8 cellular contexts compared by ENCODE assay signal in genomic region chr1:10694633-10695627, GRCh38.
A peak's percentile ranks its signal among the peaks of the same experiment; 100 is the strongest.
DNase-seq lines count a peak whose midpoint lies in the region; ATAC-seq, FAIRE-seq and TF ChIP-seq lines count a peak whose summit lies in the region.

No MANE protein-coding gene starts in this region.

- no peak for TF ChIP-seq CTCF in GM10266 (IDR thresholded peaks at IDR 0.05; ENCODE audit: control insufficient read depth, insufficient read depth, low read depth, missing control alignments)

- WGBS in small intestine, 3 donors: 3 to 7% (median 6%) methylated on average over 38 to 126 of the region's 126 CpGs

- no peak for FAIRE-seq in small intestine (lab: Jason Lieb, UNC)

- H3K36me3 ChIP-seq in small intestine (ENCODE audit: control insufficient read depth in 2 of 2, insufficient read depth in 2 of 2, low read length in 2 of 2): no peaks in the 10 kb centered on the region

- H3K4me1 ChIP-seq in small intestine (ENCODE audit: control insufficient read depth in 2 of 2, insufficient read depth in 1 of 2, low read depth in 1 of 2, low read length in 1 of 2): peaks cover 0 to 14% of the 10 kb centered on the region in 2 donors

- no peaks in the 10 kb centered on the region for H3K9me3 ChIP-seq in small intestine (ENCODE audit: control insufficient read depth, low read depth)

- H3K27ac ChIP-seq in caudate nucleus (ENCODE audit: low read depth, low read length) (peak overlapping the region; percentile 26), small intestine (ENCODE audit: low read depth in 1 of 2, low read length in 1 of 2) (peak overlapping the region; percentile 84 to 85)

- DNase-seq in GM10266 (ENCODE audit: extremely low spot score) (peak; percentile 98), NCI-H2196 treated with DMSO at 0.1 percent for 48 hours (lab: John Stamatoyannopoulos, UW; ENCODE audit: unreplicated experiment) (peak; percentile 87), caudate nucleus (lab: John Stamatoyannopoulos, UW) (peak in 56 of 61 donors; percentile 7 to 80 (median 56)), inferior parietal cortex (ENCODE audit: extremely low spot score) (peak; percentile 59), small intestine (peak; percentile 90), OCI-M2 (lab: John Stamatoyannopoulos, UW; ENCODE audit: unreplicated experiment) (no peak)
- DNase-seq in activated CD4-positive, CD25-positive, alpha-beta regulatory T cell treated with anti-CD3 and anti-CD28 coated beads, Interleukin-2, amount 50 U/mL, for 16 hours (ENCODE audit: low read depth, low spot score): peak; percentile 57

- peak overlapping the region; percentile 84 to 90 for H3K4me3 ChIP-seq in small intestine (ENCODE audit: low read depth in 1 of 2, low read length in 2 of 2)

- peak; percentile 39 for ATAC-seq in HG03025 (IDR thresholded peaks at IDR 0.05; ENCODE audit: low FRiP score, unreplicated experiment)

- no peaks in the 10 kb centered on the region for H3K27me3 ChIP-seq in small intestine (ENCODE audit: control insufficient read depth in 2 of 2, insufficient read depth in 2 of 2, low read length in 2 of 2)
